8 cellular contexts compared by ENCODE assay signal in genomic region chr11:2305862-2306823, GRCh38. TPM values are rescaled to one million over a fixed set of nuclear protein-coding genes. Genes with fewer than 3 reads are reported as not detected.
DNase-seq lines count a peak whose midpoint lies in the region; ATAC-seq and TF ChIP-seq lines count a peak whose summit lies in the region.

No MANE protein-coding gene starts in this region.

- no peaks in the 10 kb centered on the region for H3K36me3 ChIP-seq in mucosa of descending colon (ENCODE audit: low read depth)
- H3K36me3 ChIP-seq in aorta (ENCODE audit: control insufficient read depth in 1 of 2, insufficient read depth in 2 of 2, low read length in 1 of 2) = no peaks in the 10 kb centered on the region

- H3K4me3 Mint-ChIP-seq in activated naive CD4-positive, alpha-beta T cell treated with anti-CD3 and anti-CD28 coated beads for 36 hours = no peak overlapping the region

- H3K4me1 ChIP-seq in mucosa of descending colon (ENCODE audit: low read depth) = peaks cover 8% of the 10 kb centered on the region
- no peaks in the 10 kb centered on the region for H3K4me1 ChIP-seq in aorta (ENCODE audit: control insufficient read depth in 1 of 2, insufficient read depth in 2 of 2, low read length in 2 of 2)

- 30 to 36% methylated on average over 16 of the region's 16 CpGs for WGBS in aorta, 2 donors

- CTCF ChIA-PET in activated naive CD4-positive, alpha-beta T cell treated with anti-CD3 and anti-CD28 coated beads for 36 hours (lab: Charles Lee) = interaction anchor here (0.6 to 8.0 kb wide), 22 partner anchors 9 to 227 kb away, joined by 3 to 197 read pairs (median 4); partner anchors contain the start of genes CD81 and TSSC4

- no peaks in the 10 kb centered on the region for H3K27me3 Mint-ChIP-seq in activated naive CD4-positive, alpha-beta T cell treated with anti-CD3 and anti-CD28 coated beads for 36 hours (ENCODE audit: low read depth)

- no peaks in the 10 kb centered on the region for H3K27me3 ChIP-seq in aorta (ENCODE audit: control insufficient read depth in 1 of 2, insufficient read depth in 2 of 2, low read length in 1 of 2)

- peak overlapping the region; percentile 78 for H3K27ac Mint-ChIP-seq in activated naive CD4-positive, alpha-beta T cell treated with anti-CD3 and anti-CD28 coated beads for 36 hours

- TF ChIP-seq CTCF in coronary artery (IDR thresholded peaks at IDR 0.05) (no peak), mucosa of descending colon (IDR thresholded peaks at IDR 0.05) (no peak)

- H3K9me3 Mint-ChIP-seq in activated naive CD4-positive, alpha-beta T cell treated with anti-CD3 and anti-CD28 coated beads for 36 hours = no peaks in the 10 kb centered on the region

- no peaks in the 10 kb centered on the region for H3K36me3 Mint-ChIP-seq in activated naive CD4-positive, alpha-beta T cell treated with anti-CD3 and anti-CD28 coated beads for 36 hours (ENCODE audit: low read depth)

- intact Hi-C loops in activated naive CD4-positive, alpha-beta T cell treated with anti-CD3 and anti-CD28 coated beads for 36 hours (cut with micrococcal nuclease) = loop anchor here (1.0 to 2.0 kb wide), 5 partner anchors 71 to 225 kb away; partner anchors contain the start of genes CD81 and TSSC4
- intact Hi-C loops in mucosa of descending colon (cut with DNase I, micrococcal nuclease) = loop anchor here in 1 of 2 donors (2.0 kb wide), 1 partner anchor 115 kb away; no protein-coding TSS in a partner anchor
- intact Hi-C loops in aorta (cut with DNase I) = loop anchor here (1.0 to 10.0 kb wide), 4 partner anchors 101 to 581 kb away; partner anchors contain the start of gene CDKN1C (in 1 of the 2)

- DNase-seq in activated naive CD4-positive, alpha-beta T cell treated with anti-CD3 and anti-CD28 coated beads for 36 hours = peak; percentile 56
- DNase-seq in activated naive CD4-positive, alpha-beta T cell treated with Interleukin-2 at 50 U/mL for 16 hours = no peak
- peak; percentile 76 for DNase-seq in coronary artery (ENCODE audit: low spot score)
- peak; percentile 56 to 75 (median 74) for DNase-seq in mucosa of descending colon
- peak; percentile 80 to 85 for DNase-seq in aorta
- DNase-seq in DMS153 treated with DMSO at 0.1 percent for 48 hours (lab: John Stamatoyannopoulos, UW; ENCODE audit: unreplicated experiment) = no peak
- DNase-seq in GDM1 (lab: John Stamatoyannopoulos, UW) = no peak

- H3K9me3 ChIP-seq in mucosa of descending colon = no peaks in the 10 kb centered on the region
- H3K9me3 ChIP-seq in aorta (ENCODE audit: control insufficient read depth, low read length) = no peaks in the 10 kb centered on the region

- peak overlapping the region; percentile 35 for H3K4me3 ChIP-seq in coronary artery
- no peak overlapping the region for H3K4me3 ChIP-seq in mucosa of descending colon
- H3K4me3 ChIP-seq in aorta (ENCODE audit: low read length in 2 of 2) = no peak overlapping the region

- H3K4me1 Mint-ChIP-seq in activated naive CD4-positive, alpha-beta T cell treated with anti-CD3 and anti-CD28 coated beads for 36 hours (ENCODE audit: low read depth) = peaks cover 41% of the 10 kb centered on the region

- H3K27ac ChIP-seq in coronary artery (peak overlapping the region; percentile 80 to 81), aorta (ENCODE audit: low read depth in 1 of 2, low read length in 2 of 2) (peak overlapping the region; percentile 14 to 45)

- no peak for ATAC-seq in mucosa of descending colon
- peak; percentile 15 for ATAC-seq in aorta (ENCODE audit: low FRiP score)
- no peak for ATAC-seq in HG03139 (IDR thresholded peaks at IDR 0.05; ENCODE audit: unreplicated experiment)

RNA-seq across cellular contexts. Expression of gene TSPAN32, which starts 4.3 kb away (rescaled TPM):
- total RNA-seq in activated naive CD4-positive, alpha-beta T cell treated with anti-CD3 and anti-CD28 coated beads for 36 hours = 1 to 10 TPM; 5.0 to 5.3 TPM
- 1 to 10 TPM; 1.2 to 2.8 (median 2.6) TPM for total RNA-seq in mucosa of descending colon
- total RNA-seq in aorta = 1 to 10 TPM in 1 of 2 donors, under 1 TPM in 1; 0.84 to 3.5 TPM
- polyA plus RNA-seq in aorta = 1 to 10 TPM in 1 of 2 donors, not detected in 1; 8.7 TPM

RNA-seq across cellular contexts. Expression of gene C11orf21, which starts 4.4 kb away (rescaled TPM):
- 1 to 10 TPM; 6.1 to 6.6 TPM for total RNA-seq in activated naive CD4-positive, alpha-beta T cell treated with anti-CD3 and anti-CD28 coated beads for 36 hours
- total RNA-seq in mucosa of descending colon = 1 to 10 TPM in 2 of 3 donors, under 1 TPM in 1; 0.35 to 2.3 (median 1.9) TPM
- total RNA-seq in aorta = 1 to 10 TPM; 1.4 to 2.1 TPM
- polyA plus RNA-seq in aorta = under 1 TPM in 1 of 2 donors, not detected in 1; 0.46 TPM

RNA-seq across cellular contexts. Expression of gene ASCL2, which starts 35.8 kb away (rescaled TPM):
- total RNA-seq in activated naive CD4-positive, alpha-beta T cell treated with anti-CD3 and anti-CD28 coated beads for 36 hours = not detected
- total RNA-seq in mucosa of descending colon (1 to 10 TPM; 2.6 to 8.4 (median 8.1) TPM), aorta (1 to 10 TPM in 1 of 2 donors, under 1 TPM in 1; 0.62 to 1.4 TPM)
- not detected for polyA plus RNA-seq in aorta

Comparison
In these comparisons a context has a peak if more than half of its experiments do, and no peak if none do; other contexts are left out.
1. DNase-seq: peak in activated naive CD4-positive, alpha-beta T cell treated with anti-CD3 and anti-CD28 coated beads for 36 hours (single experiment), coronary artery (single experiment), mucosa of descending colon (3 of 3) and aorta (2 of 2); none in activated naive CD4-positive, alpha-beta T cell treated with Interleukin-2 at 50 U/mL for 16 hours (single experiment), DMS153 treated with DMSO at 0.1 percent for 48 hours (single experiment) and GDM1 (single experiment).